ENCODE assay signal across 22 cellular contexts in genomic region chr6:22300287-22300998, GRCh38. TPM values are rescaled to one million over a fixed set of nuclear protein-coding genes. Genes with fewer than 3 reads are reported as not detected.
DNase-seq lines count a peak whose midpoint lies in the region; ATAC-seq, FAIRE-seq and TF ChIP-seq lines count a peak whose summit lies in the region.
"Had no signal": no experiment of that assay in that cellular context is flagged by ENCODE, and none has a peak within 500 bp of the region (broad histone marks: within the 10 kb centered on the region; RNA-seq: fewer than 3 reads in every experiment).

No MANE protein-coding gene starts in this region.

- TF ChIP-seq RAD21 in HepG2 (CRISPR knock-in tag; IDR thresholded peaks at IDR 0.05): no peak

- in situ Hi-C loops in HepG2 (cut with HindIII; ENCODE audit: extremely low pct_ligation_motif_present, low pct_unique_long_range_greater_than_20kb): no loop called here

- BruUV-seq in PC-9 (replicated peaks; lab: Mats Ljungman, UMichigan) (no TSS peak), HepG2 (replicated peaks; lab: Mats Ljungman, UMichigan) (no TSS peak)

- peak overlapping the region; percentile 15; the same call in 1 of the 2 replicates for H2AFZ ChIP-seq in PC-9
- no peak overlapping the region for H2AFZ ChIP-seq in HepG2 (ENCODE audit: low read length)

- H3K4me3 ChIP-seq in PC-9 (no peak overlapping the region), fibroblast of pulmonary artery (replicated peaks; ENCODE audit: low read depth, low read length) (no peak overlapping the region), HepG2 (replicated peaks in 1 of 3; ENCODE audit: insufficient read depth in 1 of 3, low read depth in 2 of 3, low read length in 3 of 3) (no peak overlapping the region)
- H3K4me3 ChIP-seq: Peyer's patch had no signal

- CTCF ChIA-PET in PC-9 (lab: Charles Lee): no interaction called here
- CTCF ChIA-PET in HepG2 (lab: Yijun Ruan, JAX; ENCODE audit: low intra/inter-chr PET ratio, low total read pairs): no interaction called here

- intact Hi-C loops in PC-9 (cut with micrococcal nuclease; ENCODE audit: unreplicated experiment) (no loop called here), HepG2 (cut with micrococcal nuclease; ENCODE audit: unreplicated experiment) (no loop called here)

- H3K27ac ChIP-seq in PC-9: no peak overlapping the region
- no peak overlapping the region for H3K27ac ChIP-seq in HepG2 (ENCODE audit: extremely low read length, insufficient read depth, low read length)
- H3K27ac ChIP-seq: Peyer's patch had no signal

- no peak for FAIRE-seq in HepG2 (lab: Jason Lieb, UNC)

- H3K36me3 ChIP-seq in PC-9 (ENCODE audit: low read depth) (no peaks in the 10 kb centered on the region), HepG2 (replicated peaks in 1 of 2; ENCODE audit: control insufficient read depth in 1 of 2, insufficient read depth in 2 of 2, low read length in 2 of 2) (no peaks in the 10 kb centered on the region)
- H3K36me3 ChIP-seq: Peyer's patch had no signal

- H3F3A ChIP-seq in PC-9 (ENCODE audit: insufficient read depth, low read depth): no peaks in the 10 kb centered on the region

- TF ChIP-seq CTCF in PC-9 (conservative IDR thresholded peaks at IDR 0.05) (no peak), fibroblast of pulmonary artery (IDR thresholded peaks at IDR 0.05; ENCODE audit: low read length, missing control alignments) (no peak), HepG2 (CRISPR knock-in tag; IDR thresholded peaks at IDR 0.05) (no peak)

- no peaks in the 10 kb centered on the region for H3K4me1 ChIP-seq in PC-9 (replicated peaks; ENCODE audit: insufficient read depth)
- H3K4me1 ChIP-seq in HepG2 (ENCODE audit: insufficient read depth, low read length): no peaks in the 10 kb centered on the region
- H3K4me1 ChIP-seq: Peyer's patch had no signal

- no peak for TF ChIP-seq POLR2A in HepG2 (IDR thresholded peaks at IDR 0.05; ENCODE audit: insufficient read depth in 1 of 2, low read depth in 2 of 2, low read length in 2 of 2)

- DNase-seq in NCI-H446 treated with DMSO at 0.1 percent for 48 hours (lab: John Stamatoyannopoulos, UW): peak; percentile 3
- no peak for DNase-seq in NCI-H446 (lab: John Stamatoyannopoulos, UW)
- DNase-seq in PC-9: no peak
- DNase-seq in fibroblast of pulmonary artery (ENCODE audit: low read depth): peak; percentile 6
- DNase-seq in renal cortical epithelial cell (ENCODE audit: low read depth): peak; percentile 10
- DNase-seq in NCI-H2107 treated with DMSO at 0.1 percent for 48 hours (lab: John Stamatoyannopoulos, UW; ENCODE audit: unreplicated experiment): no peak
- no peak for DNase-seq in HepG2 (ENCODE audit: low spot score)
- no peak for DNase-seq in NCI-H146 (lab: John Stamatoyannopoulos, UW)
- DNase-seq: CD8-positive, alpha-beta memory T cell; H7; NCI-H1048; NCI-H1436 treated with DMSO at 0.1 percent for 48 hours; NCI-H2081 treated with DMSO at 0.1 percent for 48 hours; NCI-H345; Peyer's patch; Right ventricle myocardium superior; T-helper 1 cell had no signal

- no peaks in the 10 kb centered on the region for H3K9me2 ChIP-seq in PC-9 (ENCODE audit: insufficient read depth)

- H3K79me2 ChIP-seq in PC-9 (ENCODE audit: low read depth): no peaks in the 10 kb centered on the region
- H3K79me2 ChIP-seq in HepG2 (ENCODE audit: insufficient read depth, low read length): no peaks in the 10 kb centered on the region

- WGBS in HepG2 (ENCODE audit: low lambda C conversion rate): 2% methylated on average over 4 of the region's 4 CpGs

- H3K27me3 ChIP-seq in PC-9 (ENCODE audit: insufficient read depth, low read depth) (no peaks in the 10 kb centered on the region), HepG2 (ENCODE audit: control insufficient read depth in 1 of 2, insufficient read depth in 2 of 2, low read length in 2 of 2) (no peaks in the 10 kb centered on the region)
- H3K27me3 ChIP-seq: Peyer's patch had no signal

- H3K9me3 ChIP-seq in PC-9 (ENCODE audit: insufficient read depth, low read depth): no peaks in the 10 kb centered on the region
- H3K9me3 ChIP-seq in HepG2 (ENCODE audit: low read length): peaks cover 30% of the 10 kb centered on the region
- H3K9me3 ChIP-seq: Peyer's patch had no signal

- H3K9ac ChIP-seq in HepG2 (ENCODE audit: insufficient read depth, low read depth, low read length): no peak overlapping the region

- H3K4me2 ChIP-seq in PC-9 (no peak overlapping the region), HepG2 (ENCODE audit: low read depth, low read length) (no peak overlapping the region)

- no peak for TF ChIP-seq EP300 in HepG2 (IDR thresholded peaks at IDR 0.05; ENCODE audit: low read depth in 2 of 2, low read length in 2 of 2)
- no peak for TF ChIP-seq EP300 in HepG2 (CRISPR knock-in tag; IDR thresholded peaks at IDR 0.05; ENCODE audit: borderline replicate concordance)

- H4K20me1 ChIP-seq in PC-9 (ENCODE audit: insufficient read depth) (no peaks in the 10 kb centered on the region), HepG2 (ENCODE audit: insufficient read depth, low read length) (no peaks in the 10 kb centered on the region)

- no peak for ATAC-seq in HepG2
- ATAC-seq: SK-N-SH treated with all-trans-retinoic acid at 6 μM for 48 hours had no signal

- POLR2A ChIA-PET in PC-9 (lab: Charles Lee; ENCODE audit: unreplicated experiment): no interaction called here
- POLR2A ChIA-PET in HepG2 (lab: Yijun Ruan, JAX): no interaction called here

TF ChIP-seq in HepG2, 621 proteins besides CTCF, POLR2A, EP300 and RAD21:
- TF ChIP-seq, protein P1, sequence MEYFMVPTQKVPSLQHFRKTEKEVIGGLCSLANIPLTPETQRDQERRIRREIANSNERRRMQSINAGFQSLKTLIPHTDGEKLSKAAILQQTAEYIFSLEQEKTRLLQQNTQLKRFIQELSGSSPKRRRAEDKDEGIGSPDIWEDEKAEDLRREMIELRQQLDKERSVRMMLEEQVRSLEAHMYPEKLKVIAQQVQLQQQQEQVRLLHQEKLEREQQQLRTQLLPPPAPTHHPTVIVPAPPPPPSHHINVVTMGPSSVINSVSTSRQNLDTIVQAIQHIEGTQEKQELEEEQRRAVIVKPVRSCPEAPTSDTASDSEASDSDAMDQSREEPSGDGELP (IDR thresholded peaks at IDR 0.05; ENCODE audit: borderline replicate concordance, low read depth): no peak

RNA-seq across cellular contexts. Expression of gene PRL, which starts 3.6 kb away (rescaled TPM):
- total RNA-seq in PC-9 (2021) (not detected in 2 replicates), renal cortical epithelial cell (not detected in 2 replicates), HepG2 (2016; rRNA removed; fragmentation: Illumina TruSeq; extraction: Trizol) (not detected in 2 replicates)
- not detected in 2 replicates for total RNA-seq in HepG2 (2016; cell fraction: cytosol; rRNA removed; fragmentation: Illumina TruSeq; extraction: Trizol; ENCODE audit: low read depth)
- total RNA-seq in HepG2 (2016; cell fraction: insoluble cytoplasmic fraction; rRNA removed; fragmentation: Illumina TruSeq; extraction: Trizol): not detected in 2 replicates
- total RNA-seq in HepG2 (2016; cell fraction: membrane; rRNA removed; fragmentation: Illumina TruSeq; extraction: Trizol): not detected in 2 replicates
- not detected in 2 replicates for total RNA-seq in HepG2 (2016; cell fraction: nucleus; rRNA removed; fragmentation: Illumina TruSeq; extraction: Trizol)
- polyA plus RNA-seq in HepG2 (2011; rRNA removed): not detected in 2 replicates
- not detected in 2 replicates for polyA plus RNA-seq in HepG2 (2011; cell fraction: cytosol; rRNA removed)
- not detected in 2 replicates for polyA plus RNA-seq in HepG2 (2011; cell fraction: nucleus; rRNA removed)
- not detected in 2 replicates for polyA plus RNA-seq in HepG2 (2012)
- not detected in 2 replicates for polyA plus RNA-seq in HepG2 (2016; cell fraction: cytosol; fragmentation: Illumina TruSeq; extraction: Trizol; ENCODE audit: low read depth)
- not detected in 2 replicates for polyA plus RNA-seq in HepG2 (2016; cell fraction: insoluble cytoplasmic fraction; fragmentation: Illumina TruSeq; extraction: Trizol; ENCODE audit: low read depth)
- polyA plus RNA-seq in HepG2 (2016; cell fraction: membrane; fragmentation: Illumina TruSeq; extraction: Trizol; ENCODE audit: low read depth): not detected in 2 replicates
- polyA plus RNA-seq in HepG2 (2016; cell fraction: nucleus; fragmentation: Illumina TruSeq; extraction: Trizol; ENCODE audit: insufficient read depth, low read depth): not detected in 2 replicates
- not detected in 2 replicates for polyA minus RNA-seq in HepG2 (2011; rRNA and poly(A)+ RNA removed; ENCODE audit: low replicate concordance)
- not detected in 2 replicates for polyA minus RNA-seq in HepG2 (2011; cell fraction: cytosol; rRNA and poly(A)+ RNA removed)
- not detected in 2 replicates for polyA minus RNA-seq in HepG2 (2011; cell fraction: nucleus; rRNA and poly(A)+ RNA removed)
- total RNA-seq: A172; CD8-positive, alpha-beta memory T cell; Daoy; H7; HT1080; Peyer's patch; Right ventricle myocardium superior had no signal
- polyA plus RNA-seq: BJ had no signal

Comparison
In these comparisons a context has a peak if more than half of its experiments do, and no peak if none do; other contexts are left out.
1. DNase-seq: peak in NCI-H446 treated with DMSO at 0.1 percent for 48 hours (single experiment), fibroblast of pulmonary artery (single experiment) and renal cortical epithelial cell (single experiment); none in NCI-H446 (0 of 2), PC-9 (0 of 2), NCI-H2107 treated with DMSO at 0.1 percent for 48 hours (single experiment), HepG2 (single experiment) and NCI-H146 (single experiment).